In the genomic region with DNA sequence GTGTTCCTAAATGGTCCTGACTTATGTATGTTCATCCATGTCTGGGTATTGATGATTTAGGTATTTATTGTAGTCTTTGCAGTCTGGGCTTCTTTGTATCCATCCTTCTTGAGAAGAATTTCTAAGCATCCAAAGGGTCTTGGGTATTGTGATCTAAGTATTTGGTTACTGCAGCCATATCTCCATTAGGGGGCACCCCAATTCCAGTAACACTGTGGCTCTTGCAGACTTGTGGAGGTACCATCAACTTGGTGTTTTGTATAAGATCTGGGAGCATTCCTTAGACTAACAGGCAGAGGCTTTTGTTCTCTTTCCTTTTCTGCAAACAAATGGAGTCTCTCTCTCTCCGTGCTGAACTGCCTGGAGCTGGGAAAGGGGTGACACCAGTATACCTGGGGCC, we compare ENCODE assay signal across 9 cellular contexts.
DNase-seq lines count a peak whose midpoint lies in the region; TF ChIP-seq lines count a peak whose summit lies in the region.
"Had no signal": no experiment of that assay in that cellular context is flagged by ENCODE, and none has a peak within 500 bp of the region (broad histone marks: within the 10 kb centered on the region; RNA-seq: fewer than 3 reads in every experiment).

No MANE protein-coding gene starts in this region.

- TF ChIP-seq CTCF in neural progenitor cell (IDR thresholded peaks at IDR 0.05), result peak; percentile 31
- TF ChIP-seq CTCF in nephron progenitor cell (IDR thresholded peaks at IDR 0.05), result no peak
- no peak for TF ChIP-seq CTCF in suprapubic skin (IDR thresholded peaks at IDR 0.05)

- H3K9me3 Mint-ChIP-seq in neural progenitor cell, result peaks cover 71% of the 10 kb centered on the region
- peaks cover 100% of the 10 kb centered on the region for H3K9me3 Mint-ChIP-seq in nephron progenitor cell
- peaks cover 1 to 21% (median 15%) of the 10 kb centered on the region in 6 donors for H3K9me3 Mint-ChIP-seq in immature natural killer cell

- no peak overlapping the region for H2AFZ ChIP-seq in Karpas-422 (ENCODE audit: low read length)
- H2AFZ ChIP-seq in neural progenitor cell (replicated peaks), result no peak overlapping the region

- H3K4me1 Mint-ChIP-seq in neural progenitor cell (no peaks in the 10 kb centered on the region), nephron progenitor cell (no peaks in the 10 kb centered on the region), immature natural killer cell (no peaks in the 10 kb centered on the region)
- H3K4me1 Mint-ChIP-seq: activated naive CD8-positive, alpha-beta T cell treated with anti-CD3 and anti-CD28 coated beads, Interleukin-2, amount 10 ng/mL, durations not matched to agents 7 days and 5 days had no signal

- H3K9me3 ChIP-seq in Karpas-422 (ENCODE audit: low read length) (peaks cover 10% of the 10 kb centered on the region; the same call in 1 of the 2 replicates), neural progenitor cell (ENCODE audit: low read depth) (peaks cover 43% of the 10 kb centered on the region), suprapubic skin (no peaks in the 10 kb centered on the region)

- no peak for TF ChIP-seq EP300 in suprapubic skin (IDR thresholded peaks at IDR 0.05)

- H3K27me3 Mint-ChIP-seq in neural progenitor cell (ENCODE audit: insufficient read depth, low read depth) (peaks cover 2% of the 10 kb centered on the region), nephron progenitor cell (ENCODE audit: low read depth, poor library complexity) (no peaks in the 10 kb centered on the region), immature natural killer cell (ENCODE audit: low read depth in 3 of 3) (peaks cover 2 to 9% (median 7%) of the 10 kb centered on the region in 3 donors)
- H3K27me3 Mint-ChIP-seq: activated naive CD8-positive, alpha-beta T cell treated with anti-CD3 and anti-CD28 coated beads, Interleukin-2, amount 10 ng/mL, durations not matched to agents 7 days and 5 days had no signal

- no peak overlapping the region for H3K9ac ChIP-seq in Karpas-422 (ENCODE audit: low read length)
- no peak overlapping the region for H3K9ac ChIP-seq in neural progenitor cell

- no peak overlapping the region for H3K27ac ChIP-seq in Karpas-422 (ENCODE audit: low read length)
- H3K27ac ChIP-seq in neural progenitor cell, result no peak overlapping the region
- H3K27ac ChIP-seq in suprapubic skin, result no peak overlapping the region

- no peak for TF ChIP-seq POLR2A in suprapubic skin (IDR thresholded peaks at IDR 0.05)

- H3K4me3 Mint-ChIP-seq in neural progenitor cell (no peak overlapping the region), nephron progenitor cell (no peak overlapping the region), immature natural killer cell (no peak overlapping the region)
- H3K4me3 Mint-ChIP-seq: activated naive CD8-positive, alpha-beta T cell treated with anti-CD3 and anti-CD28 coated beads, Interleukin-2, amount 10 ng/mL, durations not matched to agents 7 days and 5 days had no signal

- H3K36me3 Mint-ChIP-seq in neural progenitor cell (peaks cover 4% of the 10 kb centered on the region), nephron progenitor cell (ENCODE audit: low read depth) (peaks cover 20% of the 10 kb centered on the region), immature natural killer cell (peaks cover 0 to 8% (median 0%) of the 10 kb centered on the region in 3 donors)
- H3K36me3 Mint-ChIP-seq: activated naive CD8-positive, alpha-beta T cell treated with anti-CD3 and anti-CD28 coated beads, Interleukin-2, amount 10 ng/mL, durations not matched to agents 7 days and 5 days had no signal

- WGBS in suprapubic skin, result 83% methylated on average over 1 of the region's 1 CpG

- H4K20me1 ChIP-seq in Karpas-422 (ENCODE audit: insufficient read depth, low read depth, low read length) (no peaks in the 10 kb centered on the region), neural progenitor cell (ENCODE audit: low read depth) (no peaks in the 10 kb centered on the region)

- no peaks in the 10 kb centered on the region for H3F3A ChIP-seq in neural progenitor cell (ENCODE audit: low read depth)

- H3K79me2 ChIP-seq in Karpas-422 (ENCODE audit: low read length) (no peaks in the 10 kb centered on the region), neural progenitor cell (ENCODE audit: low read depth) (no peaks in the 10 kb centered on the region)

- H3K27me3 ChIP-seq in Karpas-422 (ENCODE audit: low read length), result no peaks in the 10 kb centered on the region
- no peaks in the 10 kb centered on the region for H3K27me3 ChIP-seq in neural progenitor cell
- H3K27me3 ChIP-seq in suprapubic skin, result no peaks in the 10 kb centered on the region

- H3K4me2 ChIP-seq in Karpas-422 (ENCODE audit: low read depth, low read length, poor library complexity, severe bottlenecking) (no peak overlapping the region), neural progenitor cell (no peak overlapping the region)

- H3K4me3 ChIP-seq in Karpas-422 (ENCODE audit: low read length) (no peak overlapping the region), neural progenitor cell (no peak overlapping the region), suprapubic skin (no peak overlapping the region)

- H3K36me3 ChIP-seq in Karpas-422 (ENCODE audit: insufficient read depth, low read length), result no peaks in the 10 kb centered on the region
- H3K36me3 ChIP-seq in neural progenitor cell, result no peaks in the 10 kb centered on the region
- H3K36me3 ChIP-seq in suprapubic skin, result no peaks in the 10 kb centered on the region

- H3K9me2 ChIP-seq in Karpas-422 (replicated peaks; ENCODE audit: insufficient read depth, low read length), result no peaks in the 10 kb centered on the region

- no peak overlapping the region for H3K27ac Mint-ChIP-seq in neural progenitor cell
- no peak overlapping the region for H3K27ac Mint-ChIP-seq in nephron progenitor cell
- H3K27ac Mint-ChIP-seq in immature natural killer cell, result no peak overlapping the region
- H3K27ac Mint-ChIP-seq: activated naive CD8-positive, alpha-beta T cell treated with anti-CD3 and anti-CD28 coated beads, Interleukin-2, amount 10 ng/mL, durations not matched to agents 7 days and 5 days had no signal

- H3K4me1 ChIP-seq in Karpas-422 (ENCODE audit: low read length) (no peaks in the 10 kb centered on the region), neural progenitor cell (no peaks in the 10 kb centered on the region), suprapubic skin (no peaks in the 10 kb centered on the region)

- DNase-seq in activated T-cell treated with anti-CD3 and anti-CD28 coated beads for 24 hours (ENCODE audit: low read depth), result peak; percentile 1
- no peak for DNase-seq in activated T-cell treated with anti-CD3 and anti-CD28 coated beads, Interleukin-2, amount 50 U/mL, for 1 hour
- DNase-seq in Karpas-422, result peak; percentile 68
- DNase-seq in astrocyte of the hippocampus (ENCODE audit: low read depth, low spot score), result peak; percentile 10
- peak; percentile 2 for DNase-seq in neural progenitor cell (ENCODE audit: low spot score)
- no peak for DNase-seq in nephron progenitor cell
- DNase-seq in immature natural killer cell, result no peak
- no peak for DNase-seq in suprapubic skin (ENCODE audit: low spot score in 2 of 2)
- DNase-seq: activated naive CD8-positive, alpha-beta T cell treated with anti-CD3 and anti-CD28 coated beads, Interleukin-2, amount 10 ng/mL, durations not matched to agents 7 days and 5 days had no signal

Comparison
In these comparisons a context has a peak if more than half of its experiments do, and no peak if none do; other contexts are left out.
1. DNase-seq: peak in activated T-cell treated with anti-CD3 and anti-CD28 coated beads for 24 hours (single experiment), Karpas-422 (single experiment), astrocyte of the hippocampus (single experiment) and neural progenitor cell (single experiment); none in activated T-cell treated with anti-CD3 and anti-CD28 coated beads, Interleukin-2, amount 50 U/mL, for 1 hour (single experiment), nephron progenitor cell (single experiment), immature natural killer cell (0 of 3) and suprapubic skin (0 of 2).